Comparison of ENCODE assay signal across 1 cellular context in the genomic region with DNA sequence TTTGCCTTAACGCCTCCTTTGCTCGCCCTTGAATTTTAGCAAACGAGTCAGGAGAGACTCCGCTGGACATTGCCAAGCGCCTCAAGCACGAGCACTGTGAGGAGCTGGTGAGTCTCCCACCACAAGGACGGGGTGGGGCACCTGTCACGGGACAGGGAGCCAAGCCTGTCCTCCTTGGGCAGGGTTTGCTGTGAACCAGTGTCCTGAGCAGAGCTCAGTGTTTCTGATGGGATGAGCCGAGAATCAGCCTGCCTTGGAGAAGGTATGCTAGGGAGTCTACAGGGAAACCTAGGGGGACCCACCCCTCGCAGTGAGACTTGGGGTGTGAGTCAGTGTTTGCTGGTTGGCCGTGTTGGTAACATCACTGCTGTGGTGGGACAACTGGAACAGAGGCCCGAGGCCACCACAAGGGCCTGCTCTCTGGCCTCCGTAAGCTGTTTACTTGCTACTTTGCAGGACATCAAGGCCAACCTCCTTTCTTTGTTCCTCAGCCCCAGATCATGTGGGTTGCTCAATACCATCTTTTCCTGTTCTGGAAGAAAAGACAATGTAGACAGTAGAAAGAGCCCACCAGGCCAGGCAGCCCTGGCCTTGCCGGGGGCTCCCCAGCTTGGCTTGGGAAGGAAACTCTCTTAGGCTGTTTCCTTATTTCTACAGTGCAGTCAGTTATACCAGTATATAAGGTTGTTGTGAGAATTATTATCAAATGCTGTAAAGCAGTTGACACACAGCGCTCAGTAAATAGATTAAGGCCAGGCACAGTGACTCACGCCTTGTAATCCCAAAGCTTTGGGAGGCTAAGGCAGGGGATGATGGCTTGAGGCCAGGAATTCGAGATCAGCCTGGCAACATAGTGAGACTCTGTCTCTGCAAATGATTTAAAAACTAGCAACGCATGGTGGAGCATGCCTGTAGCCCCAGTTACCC.
TF ChIP-seq lines count a peak whose summit lies in the region.

No MANE protein-coding gene starts in this region.

TF ChIP-seq in HepG2, 621 proteins besides CTCF, POLR2A, EP300 and RAD21 (continued from another document and continues in another):
- TF ChIP-seq SUZ12 (IDR thresholded peaks at IDR 0.05; ENCODE audit: low read depth, low read length) (no peak), CAMTA2 (CRISPR knock-in tag; IDR thresholded peaks at IDR 0.05; ENCODE audit: borderline replicate concordance) (no peak), ZNF782 (CRISPR knock-in tag; IDR thresholded peaks at IDR 0.05; ENCODE audit: borderline replicate concordance) (no peak), PCBP1 (IDR thresholded peaks at IDR 0.05; ENCODE audit: borderline replicate concordance, low read depth, low read length) (no peak), MYC (CRISPR knock-in tag; IDR thresholded peaks at IDR 0.05; ENCODE audit: borderline replicate concordance) (peak; percentile 40; the same call in 1 of the 2 replicates), POLR2G (IDR thresholded peaks at IDR 0.05; ENCODE audit: low read depth, low read length) (no peak; the same call in 1 of the 2 replicates), NR1H2 (CRISPR knock-in tag; IDR thresholded peaks at IDR 0.05; ENCODE audit: borderline replicate concordance, low read depth) (no peak), ZNF160 (CRISPR knock-in tag; IDR thresholded peaks at IDR 0.05) (no peak), ZNF556 (CRISPR knock-in tag; IDR thresholded peaks at IDR 0.05; ENCODE audit: borderline replicate concordance) (peak; percentile 38; the same call in 1 of the 2 replicates), TP53 (CRISPR knock-in tag; conservative IDR thresholded peaks at IDR 0.05) (0 out of 2 replicates have a peak, but pooled peaks have one; percentile 63), FOXK1 (CRISPR knock-in tag; IDR thresholded peaks at IDR 0.05; ENCODE audit: borderline replicate concordance, low read depth) (peak; percentile 66; the same call in 1 of the 2 replicates), RARG (CRISPR knock-in tag; IDR thresholded peaks at IDR 0.05; ENCODE audit: low read depth) (no peak), MAZ (IDR thresholded peaks at IDR 0.05; ENCODE audit: borderline replicate concordance, low read depth, low read length) (no peak), MAZ (CRISPR knock-in tag; IDR thresholded peaks at IDR 0.05; ENCODE audit: low read depth) (0 out of 2 replicates have a peak, but pooled peaks have one; percentile 22), ATF1 (CRISPR knock-in tag; IDR thresholded peaks at IDR 0.05) (no peak), POLR2AphosphoS5 (IDR thresholded peaks at IDR 0.05; ENCODE audit: low read depth, low read length) (no peak), MBNL3 (CRISPR knock-in tag; conservative IDR thresholded peaks at IDR 0.05) (no peak), ZNF792 (CRISPR knock-in tag; IDR thresholded peaks at IDR 0.05) (peak; percentile 79; the same call in 1 of the 2 replicates), EHMT2 (IDR thresholded peaks at IDR 0.05; ENCODE audit: borderline replicate concordance, low read depth, low read length) (no peak), ZNF260 (CRISPR knock-in tag; IDR thresholded peaks at IDR 0.05; ENCODE audit: borderline replicate concordance, low read depth) (no peak), KAT7 (CRISPR knock-in tag; IDR thresholded peaks at IDR 0.05; ENCODE audit: borderline replicate concordance) (no peak), HNF4A (CRISPR knock-in tag; IDR thresholded peaks at IDR 0.05) (peak; percentile 43)
- TF ChIP-seq, protein P1, sequence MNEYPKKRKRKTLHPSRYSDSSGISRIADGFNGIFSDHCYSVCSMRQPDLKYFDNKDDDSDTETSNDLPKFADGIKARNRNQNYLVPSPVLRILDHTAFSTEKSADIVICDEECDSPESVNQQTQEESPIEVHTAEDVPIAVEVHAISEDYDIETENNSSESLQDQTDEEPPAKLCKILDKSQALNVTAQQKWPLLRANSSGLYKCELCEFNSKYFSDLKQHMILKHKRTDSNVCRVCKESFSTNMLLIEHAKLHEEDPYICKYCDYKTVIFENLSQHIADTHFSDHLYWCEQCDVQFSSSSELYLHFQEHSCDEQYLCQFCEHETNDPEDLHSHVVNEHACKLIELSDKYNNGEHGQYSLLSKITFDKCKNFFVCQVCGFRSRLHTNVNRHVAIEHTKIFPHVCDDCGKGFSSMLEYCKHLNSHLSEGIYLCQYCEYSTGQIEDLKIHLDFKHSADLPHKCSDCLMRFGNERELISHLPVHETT (CRISPR knock-in tag; conservative IDR thresholded peaks at IDR 0.05), result 0 out of 2 replicates have a peak, but pooled peaks have one; percentile 51
- TF ChIP-seq, protein P2, sequence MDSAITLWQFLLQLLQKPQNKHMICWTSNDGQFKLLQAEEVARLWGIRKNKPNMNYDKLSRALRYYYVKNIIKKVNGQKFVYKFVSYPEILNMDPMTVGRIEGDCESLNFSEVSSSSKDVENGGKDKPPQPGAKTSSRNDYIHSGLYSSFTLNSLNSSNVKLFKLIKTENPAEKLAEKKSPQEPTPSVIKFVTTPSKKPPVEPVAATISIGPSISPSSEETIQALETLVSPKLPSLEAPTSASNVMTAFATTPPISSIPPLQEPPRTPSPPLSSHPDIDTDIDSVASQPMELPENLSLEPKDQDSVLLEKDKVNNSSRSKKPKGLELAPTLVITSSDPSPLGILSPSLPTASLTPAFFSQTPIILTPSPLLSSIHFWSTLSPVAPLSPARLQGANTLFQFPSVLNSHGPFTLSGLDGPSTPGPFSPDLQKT (CRISPR knock-in tag; IDR thresholded peaks at IDR 0.05; ENCODE audit: borderline replicate concordance), result no peak
- TF ChIP-seq, protein P3, sequence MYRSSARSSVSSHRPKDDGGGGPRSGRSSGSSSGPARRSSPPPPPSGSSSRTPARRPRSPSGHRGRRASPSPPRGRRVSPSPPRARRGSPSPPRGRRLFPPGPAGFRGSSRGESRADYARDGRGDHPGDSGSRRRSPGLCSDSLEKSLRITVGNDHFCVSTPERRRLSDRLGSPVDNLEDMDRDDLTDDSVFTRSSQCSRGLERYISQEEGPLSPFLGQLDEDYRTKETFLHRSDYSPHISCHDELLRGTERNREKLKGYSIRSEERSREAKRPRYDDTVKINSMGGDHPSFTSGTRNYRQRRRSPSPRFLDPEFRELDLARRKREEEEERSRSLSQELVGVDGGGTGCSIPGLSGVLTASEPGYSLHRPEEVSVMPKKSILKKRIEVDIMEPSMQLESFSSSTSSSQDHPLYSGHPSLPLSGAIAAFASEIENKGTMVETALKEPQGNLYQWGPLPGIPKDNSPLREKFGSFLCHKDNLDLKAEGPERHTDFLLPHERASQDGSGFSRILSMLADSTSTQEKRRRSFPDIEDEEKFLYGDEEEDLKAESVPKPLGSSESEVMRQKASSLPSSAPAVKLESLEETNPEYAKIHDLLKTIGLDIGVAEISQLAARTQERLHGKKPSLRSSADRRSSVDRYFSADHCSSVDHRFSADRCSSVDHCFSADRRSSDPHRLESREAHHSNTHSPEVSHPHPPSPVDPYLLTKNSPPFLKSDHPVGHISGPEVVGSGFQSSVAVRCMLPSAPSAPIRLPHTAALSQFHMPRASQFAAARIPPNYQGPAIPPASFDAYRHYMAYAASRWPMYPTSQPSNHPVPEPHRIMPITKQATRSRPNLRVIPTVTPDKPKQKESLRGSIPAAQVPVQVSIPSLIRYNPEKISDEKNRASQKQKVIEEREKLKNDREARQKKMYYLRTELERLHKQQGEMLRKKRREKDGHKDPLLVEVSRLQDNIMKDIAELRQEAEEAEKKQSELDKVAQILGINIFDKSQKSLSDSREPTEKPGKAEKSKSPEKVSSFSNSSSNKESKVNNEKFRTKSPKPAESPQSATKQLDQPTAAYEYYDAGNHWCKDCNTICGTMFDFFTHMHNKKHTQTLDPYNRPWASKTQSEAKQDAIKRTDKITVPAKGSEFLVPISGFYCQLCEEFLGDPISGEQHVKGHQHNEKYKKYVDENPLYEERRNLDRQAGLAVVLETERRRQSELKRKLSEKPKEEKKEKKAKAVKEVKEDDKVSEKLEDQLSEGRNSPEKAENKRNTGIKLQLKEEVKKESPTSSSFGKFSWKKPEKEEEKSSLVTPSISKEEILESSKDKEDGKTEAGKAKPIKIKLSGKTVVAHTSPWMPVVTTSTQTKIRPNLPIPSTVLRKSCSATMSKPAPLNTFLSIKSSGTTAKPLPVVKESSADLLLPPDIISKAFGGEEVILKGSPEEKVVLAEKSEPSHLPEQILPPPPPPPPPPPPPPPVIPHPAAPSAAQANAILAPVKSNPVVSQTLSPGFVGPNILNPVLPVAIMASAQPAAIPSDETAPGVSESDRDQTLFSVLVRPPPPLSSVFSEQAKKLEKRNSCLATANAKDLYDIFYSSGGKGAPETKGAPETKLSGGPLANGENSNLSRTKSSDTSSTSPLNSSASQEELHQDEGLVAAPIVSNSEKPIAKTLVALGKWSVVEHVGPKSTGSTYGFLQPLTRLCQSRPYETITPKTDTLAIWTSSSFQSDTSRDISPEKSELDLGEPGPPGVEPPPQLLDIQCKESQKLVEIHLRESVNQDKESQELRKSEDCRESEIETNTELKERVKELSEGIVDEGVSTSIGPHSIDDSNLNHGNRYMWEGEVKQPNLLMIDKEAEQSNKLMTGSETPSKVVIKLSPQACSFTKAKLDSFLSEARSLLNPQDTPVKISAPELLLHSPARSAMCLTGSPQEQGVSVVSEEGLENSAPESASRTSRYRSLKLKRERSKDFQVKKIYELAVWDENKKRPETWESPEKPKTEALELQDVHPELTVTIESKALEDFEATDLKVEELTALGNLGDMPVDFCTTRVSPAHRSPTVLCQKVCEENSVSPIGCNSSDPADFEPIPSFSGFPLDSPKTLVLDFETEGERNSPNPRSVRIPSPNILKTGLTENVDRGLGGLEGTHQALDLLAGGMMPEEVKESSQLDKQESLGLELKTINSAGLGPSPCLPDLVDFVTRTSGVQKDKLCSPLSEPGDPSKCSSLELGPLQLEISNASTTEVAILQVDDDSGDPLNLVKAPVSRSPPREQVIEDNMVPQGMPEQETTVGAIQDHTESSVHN (CRISPR knock-in tag; IDR thresholded peaks at IDR 0.05), result 0 out of 2 replicates have a peak, but pooled peaks have one; percentile 28
- TF ChIP-seq, protein P4, sequence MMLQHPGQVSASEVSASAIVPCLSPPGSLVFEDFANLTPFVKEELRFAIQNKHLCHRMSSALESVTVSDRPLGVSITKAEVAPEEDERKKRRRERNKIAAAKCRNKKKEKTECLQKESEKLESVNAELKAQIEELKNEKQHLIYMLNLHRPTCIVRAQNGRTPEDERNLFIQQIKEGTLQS (CRISPR knock-in tag; IDR thresholded peaks at IDR 0.05), result no peak
- TF ChIP-seq, protein P5, sequence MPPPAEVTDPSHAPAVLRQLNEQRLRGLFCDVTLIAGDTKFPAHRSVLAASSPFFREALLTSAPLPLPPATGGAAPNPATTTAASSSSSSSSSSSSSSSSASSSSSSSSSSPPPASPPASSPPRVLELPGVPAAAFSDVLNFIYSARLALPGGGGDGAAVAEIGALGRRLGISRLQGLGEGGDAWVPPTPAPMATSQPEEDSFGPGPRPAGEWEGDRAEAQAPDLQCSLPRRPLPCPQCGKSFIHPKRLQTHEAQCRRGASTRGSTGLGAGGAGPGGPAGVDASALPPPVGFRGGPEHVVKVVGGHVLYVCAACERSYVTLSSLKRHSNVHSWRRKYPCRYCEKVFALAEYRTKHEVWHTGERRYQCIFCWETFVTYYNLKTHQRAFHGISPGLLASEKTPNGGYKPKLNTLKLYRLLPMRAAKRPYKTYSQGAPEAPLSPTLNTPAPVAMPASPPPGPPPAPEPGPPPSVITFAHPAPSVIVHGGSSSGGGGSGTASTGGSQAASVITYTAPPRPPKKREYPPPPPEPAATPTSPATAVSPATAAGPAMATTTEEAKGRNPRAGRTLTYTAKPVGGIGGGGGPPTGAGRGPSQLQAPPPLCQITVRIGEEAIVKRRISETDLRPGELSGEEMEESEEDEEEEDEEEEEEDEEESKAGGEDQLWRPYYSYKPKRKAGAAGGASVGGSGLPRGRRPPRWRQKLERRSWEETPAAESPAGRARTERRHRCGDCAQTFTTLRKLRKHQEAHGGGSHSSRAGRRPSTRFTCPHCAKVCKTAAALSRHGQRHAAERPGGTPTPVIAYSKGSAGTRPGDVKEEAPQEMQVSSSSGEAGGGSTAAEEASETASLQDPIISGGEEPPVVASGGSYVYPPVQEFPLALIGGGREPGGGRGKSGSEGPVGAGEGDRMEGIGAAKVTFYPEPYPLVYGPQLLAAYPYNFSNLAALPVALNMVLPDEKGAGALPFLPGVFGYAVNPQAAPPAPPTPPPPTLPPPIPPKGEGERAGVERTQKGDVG (CRISPR knock-in tag; IDR thresholded peaks at IDR 0.05; ENCODE audit: borderline replicate concordance), result peak; percentile 70; the same call in 1 of the 2 replicates
- TF ChIP-seq, protein P6, sequence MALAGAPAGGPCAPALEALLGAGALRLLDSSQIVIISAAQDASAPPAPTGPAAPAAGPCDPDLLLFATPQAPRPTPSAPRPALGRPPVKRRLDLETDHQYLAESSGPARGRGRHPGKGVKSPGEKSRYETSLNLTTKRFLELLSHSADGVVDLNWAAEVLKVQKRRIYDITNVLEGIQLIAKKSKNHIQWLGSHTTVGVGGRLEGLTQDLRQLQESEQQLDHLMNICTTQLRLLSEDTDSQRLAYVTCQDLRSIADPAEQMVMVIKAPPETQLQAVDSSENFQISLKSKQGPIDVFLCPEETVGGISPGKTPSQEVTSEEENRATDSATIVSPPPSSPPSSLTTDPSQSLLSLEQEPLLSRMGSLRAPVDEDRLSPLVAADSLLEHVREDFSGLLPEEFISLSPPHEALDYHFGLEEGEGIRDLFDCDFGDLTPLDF (CRISPR knock-in tag; IDR thresholded peaks at IDR 0.05), result no peak
- TF ChIP-seq, protein P7, sequence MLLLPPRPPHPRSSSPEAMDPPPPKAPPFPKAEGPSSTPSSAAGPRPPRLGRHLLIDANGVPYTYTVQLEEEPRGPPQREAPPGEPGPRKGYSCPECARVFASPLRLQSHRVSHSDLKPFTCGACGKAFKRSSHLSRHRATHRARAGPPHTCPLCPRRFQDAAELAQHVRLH (CRISPR knock-in tag; IDR thresholded peaks at IDR 0.05; ENCODE audit: borderline replicate concordance, low read depth), result no peak; the same call in 1 of the 2 replicates
- TF ChIP-seq, protein P8, sequence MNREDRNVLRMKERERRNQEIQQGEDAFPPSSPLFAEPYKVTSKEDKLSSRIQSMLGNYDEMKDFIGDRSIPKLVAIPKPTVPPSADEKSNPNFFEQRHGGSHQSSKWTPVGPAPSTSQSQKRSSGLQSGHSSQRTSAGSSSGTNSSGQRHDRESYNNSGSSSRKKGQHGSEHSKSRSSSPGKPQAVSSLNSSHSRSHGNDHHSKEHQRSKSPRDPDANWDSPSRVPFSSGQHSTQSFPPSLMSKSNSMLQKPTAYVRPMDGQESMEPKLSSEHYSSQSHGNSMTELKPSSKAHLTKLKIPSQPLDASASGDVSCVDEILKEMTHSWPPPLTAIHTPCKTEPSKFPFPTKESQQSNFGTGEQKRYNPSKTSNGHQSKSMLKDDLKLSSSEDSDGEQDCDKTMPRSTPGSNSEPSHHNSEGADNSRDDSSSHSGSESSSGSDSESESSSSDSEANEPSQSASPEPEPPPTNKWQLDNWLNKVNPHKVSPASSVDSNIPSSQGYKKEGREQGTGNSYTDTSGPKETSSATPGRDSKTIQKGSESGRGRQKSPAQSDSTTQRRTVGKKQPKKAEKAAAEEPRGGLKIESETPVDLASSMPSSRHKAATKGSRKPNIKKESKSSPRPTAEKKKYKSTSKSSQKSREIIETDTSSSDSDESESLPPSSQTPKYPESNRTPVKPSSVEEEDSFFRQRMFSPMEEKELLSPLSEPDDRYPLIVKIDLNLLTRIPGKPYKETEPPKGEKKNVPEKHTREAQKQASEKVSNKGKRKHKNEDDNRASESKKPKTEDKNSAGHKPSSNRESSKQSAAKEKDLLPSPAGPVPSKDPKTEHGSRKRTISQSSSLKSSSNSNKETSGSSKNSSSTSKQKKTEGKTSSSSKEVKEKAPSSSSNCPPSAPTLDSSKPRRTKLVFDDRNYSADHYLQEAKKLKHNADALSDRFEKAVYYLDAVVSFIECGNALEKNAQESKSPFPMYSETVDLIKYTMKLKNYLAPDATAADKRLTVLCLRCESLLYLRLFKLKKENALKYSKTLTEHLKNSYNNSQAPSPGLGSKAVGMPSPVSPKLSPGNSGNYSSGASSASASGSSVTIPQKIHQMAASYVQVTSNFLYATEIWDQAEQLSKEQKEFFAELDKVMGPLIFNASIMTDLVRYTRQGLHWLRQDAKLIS (CRISPR knock-in tag; IDR thresholded peaks at IDR 0.05), result no peak
- TF ChIP-seq, protein P9, sequence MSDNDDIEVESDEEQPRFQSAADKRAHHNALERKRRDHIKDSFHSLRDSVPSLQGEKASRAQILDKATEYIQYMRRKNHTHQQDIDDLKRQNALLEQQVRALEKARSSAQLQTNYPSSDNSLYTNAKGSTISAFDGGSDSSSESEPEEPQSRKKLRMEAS (IDR thresholded peaks at IDR 0.05), result peak; percentile 55
